Comparison of ENCODE assay signal across 22 cellular contexts in the genomic region with DNA sequence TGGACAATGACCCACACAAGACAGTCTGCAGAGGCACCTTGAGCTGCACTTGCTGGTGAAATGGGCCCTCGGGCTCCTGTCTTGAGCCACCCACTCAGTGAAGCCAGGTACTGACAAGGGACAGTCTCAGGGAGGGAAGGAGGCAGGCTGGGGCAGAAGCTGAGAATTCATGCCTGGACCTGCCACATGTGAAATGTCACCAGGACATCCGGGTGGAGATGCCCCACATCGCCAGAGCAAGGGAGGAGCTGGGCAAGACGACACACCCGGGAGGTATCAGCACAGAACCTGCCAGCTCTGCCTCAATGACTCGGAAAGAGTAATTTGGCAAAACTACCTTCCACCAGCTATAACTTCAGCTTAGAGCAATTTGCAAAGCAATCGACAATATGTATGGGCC. TPM values are rescaled to one million over a fixed set of nuclear protein-coding genes. Genes with fewer than 3 reads are reported as not detected.
A peak's percentile ranks its signal among the peaks of the same experiment; 100 is the strongest.
DNase-seq lines count a peak whose midpoint lies in the region; ATAC-seq and TF ChIP-seq lines count a peak whose summit lies in the region.
"Had no signal": no experiment of that assay in that cellular context is flagged by ENCODE, and none has a peak within 500 bp of the region (broad histone marks: within the 10 kb centered on the region; RNA-seq: fewer than 3 reads in every experiment).

No MANE protein-coding gene starts in this region.

- H3K27me3 Mint-ChIP-seq in CD14-positive monocyte (ENCODE audit: low read depth in 3 of 3), result peaks cover 0 to 3% (median 0%) of the 10 kb centered on the region in 3 donors
- H3K27me3 Mint-ChIP-seq in endodermal cell (ENCODE audit: insufficient read depth), result no peaks in the 10 kb centered on the region
- no peaks in the 10 kb centered on the region for H3K27me3 Mint-ChIP-seq in natural killer cell treated with Interleukin-12 subunit alpha and Interleukin-12 subunit beta and Interleukin-15 and Interleukin-18, amount 100 ng/mL, for 72 hours
- H3K27me3 Mint-ChIP-seq in activated CD4-positive, alpha-beta T cell treated with anti-CD3 and anti-CD28 coated beads, Interleukin-2, amount 10 ng/mL, durations not matched to agents 24 days and 14 days, result no peaks in the 10 kb centered on the region
- H3K27me3 Mint-ChIP-seq in GM23338 (ENCODE audit: insufficient read depth, low read depth, poor library complexity), result no peaks in the 10 kb centered on the region
- H3K27me3 Mint-ChIP-seq: progenitor cell of endocrine pancreas had no signal

- H3K4me1 ChIP-seq in endodermal cell (ENCODE audit: control insufficient read depth, insufficient read depth, low read length) (no peaks in the 10 kb centered on the region), gastrocnemius medialis (no peaks in the 10 kb centered on the region), GM23338 (ENCODE audit: insufficient read depth) (no peaks in the 10 kb centered on the region)
- H3K4me1 ChIP-seq: uterus had no signal

- H3K9me2 ChIP-seq in GM23338 (ENCODE audit: insufficient read depth), result no peaks in the 10 kb centered on the region

- H3K9me3 Mint-ChIP-seq in CD14-positive monocyte (peaks cover 0 to 3% (median 0%) of the 10 kb centered on the region in 7 donors), endodermal cell (no peaks in the 10 kb centered on the region), GM23338 (no peaks in the 10 kb centered on the region)
- H3K9me3 Mint-ChIP-seq in natural killer cell treated with Interleukin-12 subunit alpha and Interleukin-12 subunit beta and Interleukin-15 and Interleukin-18, amount 100 ng/mL, for 72 hours, result no peaks in the 10 kb centered on the region
- H3K9me3 Mint-ChIP-seq in activated CD4-positive, alpha-beta T cell treated with anti-CD3 and anti-CD28 coated beads, Interleukin-2, amount 10 ng/mL, durations not matched to agents 24 days and 14 days, result no peaks in the 10 kb centered on the region
- H3K9me3 Mint-ChIP-seq: CD8-positive, alpha-beta T cell had no signal

- POLR2A ChIA-PET in RWPE1 (lab: Yijun Ruan, JAX; ENCODE audit: low non-redundant PET), result interaction anchor here (0.6 kb wide), 1 partner anchor 8 kb away, joined by 4 read pairs; no protein-coding TSS in a partner anchor

- no peaks in the 10 kb centered on the region for H3K36me3 ChIP-seq in endodermal cell (ENCODE audit: control insufficient read depth, insufficient read depth, low read length)
- H3K36me3 ChIP-seq in gastrocnemius medialis, result peaks cover 0 to 6% of the 10 kb centered on the region in 2 donors
- no peaks in the 10 kb centered on the region for H3K36me3 ChIP-seq in GM23338 (ENCODE audit: insufficient read depth)
- H3K36me3 ChIP-seq: uterus had no signal

- DNase-seq in CD14-positive monocyte (ENCODE audit: low spot score) (no peak), RWPE1 (ENCODE audit: low spot score) (peak; percentile 23), endodermal cell (no peak), activated gamma-delta T cell (lab: John Stamatoyannopoulos, UW) (no peak), gastrocnemius medialis (no peak), GM23338 (ENCODE audit: low spot score) (no peak)
- DNase-seq in natural killer cell treated with Interleukin-12 subunit alpha and Interleukin-12 subunit beta and Interleukin-15 and Interleukin-18, amount 100 ng/mL, for 72 hours (ENCODE audit: low spot score), result no peak
- DNase-seq in activated CD4-positive, alpha-beta T cell treated with anti-CD3 and anti-CD28 coated beads, Interleukin-2, amount 10 ng/mL, durations not matched to agents 24 days and 14 days, result no peak
- DNase-seq: activated naive CD4-positive, alpha-beta T cell treated with anti-CD3 and anti-CD28 coated beads, Interleukin-2, amount 50 U/mL, for 16 hours; activated T-cell treated with anti-CD3 and anti-CD28 coated beads, Interleukin-2, amount 50 U/mL, for 48 hours; CD8-positive, alpha-beta T cell; effector CD8-positive, alpha-beta T cell; GF-D8; HCEC 1CT; left cardiac atrium; MG63; midbrain; NCI-H1436; NCI-H2107; NK-92 treated with Interleukin-12 subunit alpha and Interleukin-12 subunit beta, amount 100 ng/mL, for 24 hours; uterus had no signal

- intact Hi-C loops in CD14-positive monocyte (cut with micrococcal nuclease), result no loop called here
- intact Hi-C loops in gastrocnemius medialis (cut with DNase I; ENCODE audit: low total_unique reads), result no loop called here
- intact Hi-C loops in activated CD4-positive, alpha-beta T cell treated with anti-CD3 and anti-CD28 coated beads, Interleukin-2, amount 10 ng/mL, durations not matched to agents 24 days and 14 days (cut with micrococcal nuclease), result no loop called here

- peak overlapping the region; percentile 64 for H3K27ac ChIP-seq in RWPE1
- no peak overlapping the region for H3K27ac ChIP-seq in endodermal cell (ENCODE audit: low read depth, low read length)
- H3K27ac ChIP-seq in gastrocnemius medialis, result no peak overlapping the region
- H3K27ac ChIP-seq in GM23338 (ENCODE audit: low read depth), result no peak overlapping the region
- H3K27ac ChIP-seq: uterus had no signal

- H3F3A ChIP-seq in GM23338 (replicated peaks; ENCODE audit: low read depth), result no peaks in the 10 kb centered on the region

- CTCF ChIA-PET in RWPE1 (lab: Yijun Ruan, JAX), result interaction anchor here (0.6 to 1.8 kb wide), 3 partner anchors 20 to 31 kb away, joined by 3 to 9 read pairs (median 3); no protein-coding TSS in a partner anchor

- no peaks in the 10 kb centered on the region for H3K9me3 ChIP-seq in endodermal cell (ENCODE audit: control insufficient read depth, low read length)
- H3K9me3 ChIP-seq in gastrocnemius medialis, result no peaks in the 10 kb centered on the region
- H3K9me3 ChIP-seq: MG63, uterus had no signal

- H3K4me3 ChIP-seq in endodermal cell (ENCODE audit: low read length) (no peak overlapping the region), gastrocnemius medialis (no peak overlapping the region), GM23338 (no peak overlapping the region)
- H3K4me3 ChIP-seq: MG63, uterus had no signal

- H3K4me1 Mint-ChIP-seq in CD14-positive monocyte, result peaks cover 14% of the 10 kb centered on the region
- H3K4me1 Mint-ChIP-seq in endodermal cell, result no peaks in the 10 kb centered on the region
- H3K4me1 Mint-ChIP-seq in natural killer cell treated with Interleukin-12 subunit alpha and Interleukin-12 subunit beta and Interleukin-15 and Interleukin-18, amount 100 ng/mL, for 72 hours (ENCODE audit: low read depth in 2 of 2), result peaks cover 26 to 31% of the 10 kb centered on the region in 2 donors
- H3K4me1 Mint-ChIP-seq in activated CD4-positive, alpha-beta T cell treated with anti-CD3 and anti-CD28 coated beads, Interleukin-2, amount 10 ng/mL, durations not matched to agents 24 days and 14 days, result peaks cover 13% of the 10 kb centered on the region
- H3K4me1 Mint-ChIP-seq in GM23338, result 0 out of 3 replicates have a peak, but pooled peaks cover 3% of the 10 kb centered on the region

- TF ChIP-seq POLR2A in gastrocnemius medialis (IDR thresholded peaks at IDR 0.05), result no peak

- H3K36me3 Mint-ChIP-seq in CD14-positive monocyte (peaks cover 36 to 60% of the 10 kb centered on the region in 2 donors), endodermal cell (ENCODE audit: low read depth) (peaks cover 1% of the 10 kb centered on the region), GM23338 (ENCODE audit: low read depth) (no peaks in the 10 kb centered on the region; the same call in 2 of the 3 replicates)
- no peaks in the 10 kb centered on the region for H3K36me3 Mint-ChIP-seq in natural killer cell treated with Interleukin-12 subunit alpha and Interleukin-12 subunit beta and Interleukin-15 and Interleukin-18, amount 100 ng/mL, for 72 hours
- peaks cover 8% of the 10 kb centered on the region for H3K36me3 Mint-ChIP-seq in activated CD4-positive, alpha-beta T cell treated with anti-CD3 and anti-CD28 coated beads, Interleukin-2, amount 10 ng/mL, durations not matched to agents 24 days and 14 days (ENCODE audit: low read depth)

- H3K27me3 ChIP-seq in endodermal cell (ENCODE audit: control insufficient read depth, insufficient read depth, low read length, poor library complexity, severe bottlenecking) (no peaks in the 10 kb centered on the region), gastrocnemius medialis (no peaks in the 10 kb centered on the region), GM23338 (ENCODE audit: insufficient read depth) (no peaks in the 10 kb centered on the region)
- H3K27me3 ChIP-seq: MG63, uterus had no signal

- H2AFZ ChIP-seq in GM23338, result no peak overlapping the region

- no peak for ATAC-seq in natural killer cell treated with Interleukin-12 subunit alpha and Interleukin-12 subunit beta and Interleukin-15 and Interleukin-18, amount 100 ng/mL, for 72 hours
- ATAC-seq in gastrocnemius medialis, result no peak
- ATAC-seq in GM23338, result no peak
- ATAC-seq: CD8-positive, alpha-beta T cell; left cardiac atrium had no signal

- no peaks in the 10 kb centered on the region; the same call in 1 of the 2 replicates for H3K79me2 ChIP-seq in GM23338 (replicated peaks; ENCODE audit: insufficient read depth)

- 91 to 97% methylated on average over 7 of the region's 7 CpGs for WGBS in endodermal cell (ENCODE audit: insufficient coverage in 1 of 2, insufficient read length in 1 of 2), 2 experiments

- H3K4me3 Mint-ChIP-seq in CD14-positive monocyte (no peak overlapping the region), endodermal cell (no peak overlapping the region), GM23338 (no peak overlapping the region)
- H3K4me3 Mint-ChIP-seq in natural killer cell treated with Interleukin-12 subunit alpha and Interleukin-12 subunit beta and Interleukin-15 and Interleukin-18, amount 100 ng/mL, for 72 hours, result no peak overlapping the region
- no peak overlapping the region for H3K4me3 Mint-ChIP-seq in activated CD4-positive, alpha-beta T cell treated with anti-CD3 and anti-CD28 coated beads, Interleukin-2, amount 10 ng/mL, durations not matched to agents 24 days and 14 days
- H3K4me3 Mint-ChIP-seq: CD8-positive, alpha-beta T cell had no signal

- no peaks in the 10 kb centered on the region for H4K20me1 ChIP-seq in GM23338 (replicated peaks; ENCODE audit: insufficient read depth)

- H3K27ac Mint-ChIP-seq in CD14-positive monocyte (peak overlapping the region in 4 of 7 donors; percentile 32 to 72 (median 66)), endodermal cell (peak overlapping the region; percentile 52), GM23338 (no peak overlapping the region; the same call in 1 of the 2 replicates)
- peak overlapping the region; percentile 61 to 89 for H3K27ac Mint-ChIP-seq in natural killer cell treated with Interleukin-12 subunit alpha and Interleukin-12 subunit beta and Interleukin-15 and Interleukin-18, amount 100 ng/mL, for 72 hours
- no peak overlapping the region for H3K27ac Mint-ChIP-seq in activated CD4-positive, alpha-beta T cell treated with anti-CD3 and anti-CD28 coated beads, Interleukin-2, amount 10 ng/mL, durations not matched to agents 24 days and 14 days
- H3K27ac Mint-ChIP-seq: CD8-positive, alpha-beta T cell; progenitor cell of endocrine pancreas had no signal

- in situ Hi-C loops in gastrocnemius medialis (cut with MboI; ENCODE audit: low sequenced_read_pairs in 4 of 4), result no loop called here

- H3K4me2 ChIP-seq in GM23338, result no peak overlapping the region

- TF ChIP-seq CTCF in CD14-positive monocyte (IDR thresholded peaks at IDR 0.05), result no peak
- TF ChIP-seq CTCF in RWPE1 (conservative IDR thresholded peaks at IDR 0.05; ENCODE audit: low read depth), result no peak
- TF ChIP-seq CTCF in endodermal cell (conservative IDR thresholded peaks at IDR 0.05), result no peak
- no peak for TF ChIP-seq CTCF in gastrocnemius medialis (IDR thresholded peaks at IDR 0.05 in 4 of 5, conservative IDR thresholded peaks at IDR 0.05 in 1 of 5)
- no peak for TF ChIP-seq CTCF in GM23338 (conservative IDR thresholded peaks at IDR 0.05; ENCODE audit: low read depth in 2 of 2)

- no peak overlapping the region for H3K9ac ChIP-seq in endodermal cell (ENCODE audit: extremely low read depth, low read length, poor library complexity, severe bottlenecking)

RNA-seq across cellular contexts. Expression of gene CPT1A, which starts 23.5 kb away (rescaled TPM):
- polyA plus RNA-seq in CD14-positive monocyte (1 to 10 TPM; 5.6 to 7.0 TPM), GM23338 (2016; fragmentation: Nextera tagmentation; extraction: Ambion mirVana) (2.6 and 4.3 TPM in 2 replicates)
- total RNA-seq in endodermal cell (1 to 10 TPM; 3.3 to 7.3 TPM), gastrocnemius medialis (10 to 100 TPM in 3 of 4 donors, 1 to 10 TPM in 1; 6.9 to 32.1 (median 12.9) TPM)
- polyA plus RNA-seq in endodermal cell (2013, experiment 1 of 2), result 2.7 TPM
- polyA plus RNA-seq in endodermal cell (2013, experiment 2 of 2), result 1.8 TPM
- total RNA-seq in natural killer cell treated with Interleukin-12 subunit alpha and Interleukin-12 subunit beta and Interleukin-15 and Interleukin-18, amount 100 ng/mL, for 72 hours, result 10 to 100 TPM; 26.7 to 32.3 TPM
- total RNA-seq in activated CD4-positive, alpha-beta T cell treated with anti-CD3 and anti-CD28 coated beads, Interleukin-2, amount 10 ng/mL, durations not matched to agents 24 days and 14 days, result 25.2 and 25.9 TPM in 2 replicates
- 9.5 and 11.5 TPM in 2 replicates for total RNA-seq in GM23338 (2014; rRNA removed; shearing (Covaris generic))

Comparison
In these comparisons a context has a peak if more than half of its experiments do, and no peak if none do; other contexts are left out.
1. H3K27ac Mint-ChIP-seq: peak in CD14-positive monocyte (4 of 7), endodermal cell (single experiment) and natural killer cell treated with Interleukin-12 subunit alpha and Interleukin-12 subunit beta and Interleukin-15 and Interleukin-18, amount 100 ng/mL, for 72 hours (2 of 2); none in activated CD4-positive, alpha-beta T cell treated with anti-CD3 and anti-CD28 coated beads, Interleukin-2, amount 10 ng/mL, durations not matched to agents 24 days and 14 days (single experiment) and GM23338 (single experiment).